In genomic region chr3:182509844-182510460, GRCh38 we compare ENCODE assay signal across 17 cellular contexts.
"Had no signal": no experiment of that assay in that cellular context is flagged by ENCODE, and none has a peak within 500 bp of the region (broad histone marks: within the 10 kb centered on the region; RNA-seq: fewer than 3 reads in every experiment).

No MANE protein-coding gene starts in this region.

- ATAC-seq: activated CD4-positive, CD25-positive, alpha-beta regulatory T cell treated with anti-CD3 and anti-CD28 coated beads, Interleukin-2, amount 50 U/mL, for 24 hours; activated CD8-positive, alpha-beta memory T cell treated with anti-CD3 and anti-CD28 coated beads, Interleukin-2, amount 10 ng/mL, durations not matched to agents 7 days and 5 days; activated naive CD4-positive, alpha-beta T cell treated with anti-CD3 and anti-CD28 coated beads, Interleukin-2, amount 50 U/mL, for 72 hours; stimulated activated naive CD8-positive, alpha-beta T cell treated with anti-CD3 and anti-CD28 coated beads, Interleukin-15, amount 100 ng/mL, for 72 hours had no signal

- H3K4me3 Mint-ChIP-seq: activated CD8-positive, alpha-beta memory T cell treated with anti-CD3 and anti-CD28 coated beads, Interleukin-2, amount 10 ng/mL, durations not matched to agents 7 days and 5 days; activated T-cell treated with anti-CD3 and anti-CD28 coated beads, Interleukin-2, amount 50 U/mL, for 24 hours; stimulated activated naive CD8-positive, alpha-beta T cell treated with anti-CD3 and anti-CD28 coated beads, Interleukin-15, amount 100 ng/mL, for 72 hours; T-helper 2 cell treated with Interferon-gamma antibody and Interleukin-4, amounts not matched to agents 5 μg/mL and 100 μg/mL, for 36 hours had no signal

- H3K27ac ChIP-seq: brain microvascular endothelial cell, esophagus muscularis mucosa, left ventricle myocardium inferior, parathyroid adenoma, skin epidermis, uterus had no signal

- H3K27me3 Mint-ChIP-seq: activated CD8-positive, alpha-beta memory T cell treated with anti-CD3 and anti-CD28 coated beads, Interleukin-2, amount 10 ng/mL, durations not matched to agents 7 days and 5 days; stimulated activated naive CD8-positive, alpha-beta T cell treated with anti-CD3 and anti-CD28 coated beads, Interleukin-15, amount 100 ng/mL, for 72 hours had no signal

- H3K36me3 Mint-ChIP-seq: activated CD8-positive, alpha-beta memory T cell treated with anti-CD3 and anti-CD28 coated beads, Interleukin-2, amount 10 ng/mL, durations not matched to agents 7 days and 5 days; activated naive CD4-positive, alpha-beta T cell treated with anti-CD3 and anti-CD28 coated beads, Interleukin-2, amount 50 U/mL, for 72 hours had no signal

- H3K4me1 Mint-ChIP-seq: activated CD8-positive, alpha-beta memory T cell treated with anti-CD3 and anti-CD28 coated beads, Interleukin-2, amount 10 ng/mL, durations not matched to agents 7 days and 5 days; stimulated activated naive CD8-positive, alpha-beta T cell treated with anti-CD3 and anti-CD28 coated beads, Interleukin-15, amount 100 ng/mL, for 72 hours had no signal

- DNase-seq: activated CD4-positive, alpha-beta T cell treated with anti-CD3 and anti-CD28 coated beads, Interleukin-2, amount 50 U/mL, for 48 hours; activated CD8-positive, alpha-beta memory T cell treated with anti-CD3 and anti-CD28 coated beads, Interleukin-2, amount 10 ng/mL, durations not matched to agents 7 days and 5 days; activated effector memory CD4-positive, alpha-beta T cell treated with anti-CD3 and anti-CD28 coated beads, Interleukin-2, amount 50 U/mL, for 16 hours; activated T-cell treated with anti-CD3 and anti-CD28 coated beads, Interleukin-2, amount 50 U/mL, for 24 hours; amniotic stem cell; brain microvascular endothelial cell; left ventricle myocardium inferior; mesenchymal stem cell; stimulated activated CD4-positive, alpha-beta T cell treated with anti-CD3 and anti-CD28 coated beads, Interleukin-4, amount 100 ng/mL, for 4 hours; stimulated activated naive CD8-positive, alpha-beta T cell treated with anti-CD3 and anti-CD28 coated beads, Interleukin-15, amount 100 ng/mL, for 72 hours; uterus had no signal

- H3K9me3 Mint-ChIP-seq: activated T-cell treated with anti-CD3 and anti-CD28 coated beads, Interleukin-2, amount 50 U/mL, for 24 hours; stimulated activated naive CD8-positive, alpha-beta T cell treated with anti-CD3 and anti-CD28 coated beads, Interleukin-15, amount 100 ng/mL, for 72 hours; T-helper 2 cell treated with Interferon-gamma antibody and Interleukin-4, amounts not matched to agents 5 μg/mL and 100 μg/mL, for 36 hours had no signal

- H3K27ac Mint-ChIP-seq: activated CD8-positive, alpha-beta memory T cell treated with anti-CD3 and anti-CD28 coated beads, Interleukin-2, amount 10 ng/mL, durations not matched to agents 7 days and 5 days; activated naive CD4-positive, alpha-beta T cell treated with anti-CD3 and anti-CD28 coated beads, Interleukin-2, amount 50 U/mL, for 72 hours; activated T-cell treated with anti-CD3 and anti-CD28 coated beads, Interleukin-2, amount 50 U/mL, for 24 hours; stimulated activated naive CD8-positive, alpha-beta T cell treated with anti-CD3 and anti-CD28 coated beads, Interleukin-15, amount 100 ng/mL, for 72 hours; T-helper 2 cell treated with Interferon-gamma antibody and Interleukin-4, amounts not matched to agents 5 μg/mL and 100 μg/mL, for 36 hours had no signal
